ENCODE assay signal across 11 cellular contexts in genomic region chr12:31813305-31813704, GRCh38.
DNase-seq lines count a peak whose midpoint lies in the region; ATAC-seq and TF ChIP-seq lines count a peak whose summit lies in the region.
"Had no signal": no experiment of that assay in that cellular context is flagged by ENCODE, and none has a peak within 500 bp of the region (broad histone marks: within the 10 kb centered on the region; RNA-seq: fewer than 3 reads in every experiment).

No MANE protein-coding gene starts in this region.

- H3K27ac ChIP-seq in osteoblast (ENCODE audit: low read depth, low read length), result no peak overlapping the region
- H3K27ac ChIP-seq: VCaP had no signal

- H3K27me3 ChIP-seq in NT2/D1 (ENCODE audit: insufficient read depth, insufficient read length), result no peaks in the 10 kb centered on the region
- no peaks in the 10 kb centered on the region for H3K27me3 ChIP-seq in osteoblast (ENCODE audit: insufficient read depth, low read length)

- no peak overlapping the region for H2AFZ ChIP-seq in osteoblast (ENCODE audit: low read length)

- no peaks in the 10 kb centered on the region for H3K79me2 ChIP-seq in osteoblast (ENCODE audit: insufficient read depth, low read length)

- H4K20me1 ChIP-seq in osteoblast (ENCODE audit: insufficient read depth, low read length), result no peaks in the 10 kb centered on the region

- no peak for ATAC-seq in HG03039 (IDR thresholded peaks at IDR 0.05; ENCODE audit: unreplicated experiment)
- ATAC-seq: Panc1 had no signal

- H3K36me3 ChIP-seq in NT2/D1 (ENCODE audit: insufficient read depth, insufficient read length, low read length), result no peaks in the 10 kb centered on the region
- no peaks in the 10 kb centered on the region for H3K36me3 ChIP-seq in osteoblast (ENCODE audit: insufficient read depth, low read length)

- H3K9me3 ChIP-seq in NT2/D1 (ENCODE audit: insufficient read depth, low read length) (no peaks in the 10 kb centered on the region), osteoblast (ENCODE audit: low read depth, low read length) (no peaks in the 10 kb centered on the region)

- TF ChIP-seq CTCF in GM12874 (IDR thresholded peaks at IDR 0.05; ENCODE audit: insufficient read depth, low read depth, low read length) (0 out of 2 replicates have a peak, but pooled peaks have one; percentile 7), fibroblast of the aortic adventitia (IDR thresholded peaks at IDR 0.05; ENCODE audit: insufficient read depth, low read length) (peak; percentile 22), osteoblast (IDR thresholded peaks at IDR 0.05; ENCODE audit: extremely low read depth, low read depth, low read length) (no peak)

- no peak overlapping the region for H3K9ac ChIP-seq in NT2/D1 (ENCODE audit: insufficient read length, low read depth)

- H3K4me3 ChIP-seq in NT2/D1 (ENCODE audit: insufficient read length, low read depth) (no peak overlapping the region), fibroblast of the aortic adventitia (ENCODE audit: low read depth, low read length) (no peak overlapping the region), osteoblast (ENCODE audit: insufficient read depth, low read length) (no peak overlapping the region)

- no peak overlapping the region for H3K4me2 ChIP-seq in osteoblast (ENCODE audit: insufficient read depth, low read length)

- H3K4me1 ChIP-seq in NT2/D1 (ENCODE audit: insufficient read depth, insufficient read length), result no peaks in the 10 kb centered on the region
- no peaks in the 10 kb centered on the region for H3K4me1 ChIP-seq in osteoblast (ENCODE audit: insufficient read depth, low read length)

- DNase-seq in NT2/D1 (ENCODE audit: low read depth, low spot score) (peak; percentile 69), fibroblast of the aortic adventitia (ENCODE audit: low read depth) (peak; percentile 17), osteoblast (ENCODE audit: insufficient read length, low spot score, missing footprints) (peak; percentile 58), SIG-M5 treated with dmso at 0.1 percent for 504 hours (lab: John Stamatoyannopoulos, UW; ENCODE audit: unreplicated experiment) (no peak), HPDE6-E6E7 (ENCODE audit: extremely low spot score) (no peak)
- DNase-seq: activated effector memory CD4-positive, alpha-beta T cell treated with Interleukin-2 at 50 U/mL for 16 hours; NCI-H1417 treated with DMSO at 0.1 percent for 48 hours had no signal

Comparison
In these comparisons a context has a peak if more than half of its experiments do, and no peak if none do; other contexts are left out.
1. DNase-seq: peak in NT2/D1 (single experiment), fibroblast of the aortic adventitia (single experiment) and osteoblast (single experiment); none in SIG-M5 treated with dmso at 0.1 percent for 504 hours (single experiment) and HPDE6-E6E7 (single experiment).